Comparison of ENCODE assay signal across 26 cellular contexts in the genomic region with DNA sequence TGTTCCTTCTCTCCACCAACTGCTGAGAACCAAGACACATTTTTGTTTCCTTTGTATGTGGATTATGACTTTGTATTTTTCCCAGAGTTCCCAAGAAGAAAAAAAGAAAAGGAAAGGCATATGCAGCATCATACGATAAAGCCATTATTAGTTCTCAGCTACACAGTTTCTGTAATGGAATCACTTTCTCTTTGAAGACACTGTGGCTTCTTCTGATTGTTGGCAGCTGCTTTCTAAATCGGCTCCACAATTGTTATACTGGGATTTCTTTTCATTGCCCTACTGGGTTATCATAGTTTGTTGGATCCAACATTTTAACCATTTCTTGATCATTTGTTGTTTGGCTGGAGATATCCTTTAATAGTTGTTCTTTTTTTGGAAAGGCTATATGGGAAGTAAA.
"Had no signal": no experiment of that assay in that cellular context is flagged by ENCODE, and none has a peak within 500 bp of the region (broad histone marks: within the 10 kb centered on the region; RNA-seq: fewer than 3 reads in every experiment).

No MANE protein-coding gene starts in this region.

- H3K27me3 ChIP-seq: brain microvascular endothelial cell had no signal

- ATAC-seq: activated T-cell treated with anti-CD3 and anti-CD28 coated beads, Interleukin-2, amount 50 U/mL, for 72 hours; Panc1; Right ventricle myocardium inferior; T-cell had no signal

- DNase-seq: activated B cell treated with CpG ODN at 0.5 μM for 24 hours; activated CD4-positive, alpha-beta memory T cell treated with anti-CD3 and anti-CD28 coated beads, Interleukin-2, amount 10 ng/mL, durations not matched to agents 7 days and 5 days; activated CD4-positive, alpha-beta T cell treated with anti-CD3 and anti-CD28 coated beads for 1 hour; activated CD4-positive, alpha-beta T cell treated with anti-CD3 and anti-CD28 coated beads, Interleukin-2, amount 10 ng/mL, durations not matched to agents 7 days and 5 days; activated CD8-positive, alpha-beta memory T cell treated with anti-CD3 and anti-CD28 coated beads, Interleukin-2, amount 50 U/mL, for 4 hours; activated gamma-delta T cell treated with Interleukin-2 at 50 U/mL for 16 hours; activated naive CD4-positive, alpha-beta T cell treated with anti-CD3 and anti-CD28 coated beads, Interleukin-2, amount 10 ng/mL, durations not matched to agents 7 days and 5 days; activated naive CD8-positive, alpha-beta T cell treated with anti-CD3 and anti-CD28 coated beads for 36 hours; activated T-cell treated with anti-CD3 and anti-CD28 coated beads, Interleukin-2, amount 50 U/mL, for 72 hours; brain microvascular endothelial cell; cerebellar nuclear complex; NCI-H1048; NCI-H1930; NCI-H345; NCI-H510A; NCI-H526 treated with DMSO at 0.1 percent for 48 hours; NCI-H82; OCI-M1; RPMI8226; T-cell; T-helper 2 cell; T1000 had no signal

- H3K36me3 ChIP-seq: brain microvascular endothelial cell had no signal

- H3K27ac ChIP-seq: brain microvascular endothelial cell, SK-N-MC had no signal

- H3K4me3 ChIP-seq: SK-N-MC had no signal

- FAIRE-seq: TTC549 had no signal
